Comparison of ENCODE assay signal across 18 cellular contexts in genomic region chr19:55667006-55667381, GRCh38. TPM values are rescaled to one million over a fixed set of nuclear protein-coding genes. Genes with fewer than 3 reads are reported as not detected.
A peak's percentile ranks its signal among the peaks of the same experiment; 100 is the strongest.
DNase-seq lines count a peak whose midpoint lies in the region; ATAC-seq, FAIRE-seq and TF ChIP-seq lines count a peak whose summit lies in the region.
"Had no signal": no experiment of that assay in that cellular context is flagged by ENCODE, and none has a peak within 500 bp of the region (broad histone marks: within the 10 kb centered on the region; RNA-seq: fewer than 3 reads in every experiment).

No MANE protein-coding gene starts in this region.

- H3K27me3 ChIP-seq in K562 (ENCODE audit: control insufficient read depth in 2 of 2, insufficient read depth in 2 of 2, low read length in 2 of 2), result no peaks in the 10 kb centered on the region
- no peaks in the 10 kb centered on the region for H3K27me3 ChIP-seq in mucosa of stomach (ENCODE audit: control insufficient read depth, insufficient read depth, low read length)
- H3K27me3 ChIP-seq in Peyer's patch, result no peaks in the 10 kb centered on the region
- no peaks in the 10 kb centered on the region for H3K27me3 ChIP-seq in right cardiac atrium (ENCODE audit: control insufficient read depth, insufficient read depth)

- CTCF ChIA-PET in K562 (lab: Yijun Ruan, JAX; ENCODE audit: low intra/inter-chr PET ratio), result no interaction called here

- BruUV-seq in K562 (replicated peaks; lab: Mats Ljungman, UMichigan), result no TSS peak

- WGBS in K562 (ENCODE audit: insufficient coverage, low coverage, missing lambda C conversion rate), result 96% methylated on average over 3 of the region's 4 CpGs
- 86% methylated on average over 4 of the region's 4 CpGs for WGBS in right cardiac atrium

- TF ChIP-seq CTCF in K562 (IDR thresholded peaks at IDR 0.05 in 2 of 3, conservative IDR thresholded peaks at IDR 0.05 in 1 of 3; ENCODE audit: insufficient read depth in 2 of 3, low read depth in 1 of 3, low read length in 3 of 3) (no peak), type B pancreatic cell (conservative IDR thresholded peaks at IDR 0.05) (no peak), Peyer's patch (IDR thresholded peaks at IDR 0.05) (no peak)

- peaks cover 38% of the 10 kb centered on the region for H3K4me1 Mint-ChIP-seq in activated naive CD8-positive, alpha-beta T cell treated with anti-CD3 and anti-CD28 coated beads for 36 hours
- H3K4me1 Mint-ChIP-seq in activated naive CD8-positive, alpha-beta T cell treated with anti-CD3 and anti-CD28 coated beads, Interleukin-2, amount 50 U/mL, for 24 hours, result peaks cover 19% of the 10 kb centered on the region
- H3K4me1 Mint-ChIP-seq in type B pancreatic cell (ENCODE audit: unreplicated experiment), result no peaks in the 10 kb centered on the region

- POLR2A ChIA-PET in K562 (lab: Yijun Ruan, JAX), result interaction anchor here (3.1 to 3.3 kb wide), 2 partner anchors 10 to 12 kb away, joined by 11 to 21 read pairs; partner anchors contain the start of gene U2AF2

- peaks cover 84% of the 10 kb centered on the region for H3K79me2 ChIP-seq in K562 (ENCODE audit: control insufficient read depth, insufficient read depth, low read length)

- no peaks in the 10 kb centered on the region for H3K27me3 Mint-ChIP-seq in activated naive CD8-positive, alpha-beta T cell treated with anti-CD3 and anti-CD28 coated beads for 36 hours
- H3K27me3 Mint-ChIP-seq in activated naive CD8-positive, alpha-beta T cell treated with anti-CD3 and anti-CD28 coated beads, Interleukin-2, amount 50 U/mL, for 24 hours, result no peaks in the 10 kb centered on the region
- no peaks in the 10 kb centered on the region for H3K27me3 Mint-ChIP-seq in type B pancreatic cell

- TF ChIP-seq EP300 in K562 (IDR thresholded peaks at IDR 0.05; ENCODE audit: low read length), result no peak

- H3K27ac ChIP-seq in K562 (ENCODE audit: extremely low read depth, low read depth, low read length) (no peak overlapping the region), Peyer's patch (peak overlapping the region in 2 of 4 donors; percentile 60 to 67), right cardiac atrium (ENCODE audit: low read length) (no peak overlapping the region)
- H3K27ac ChIP-seq: C4-2B had no signal

- H3K36me3 ChIP-seq in K562 (ENCODE audit: control insufficient read depth, insufficient read depth, low read length), result peaks cover 96% of the 10 kb centered on the region
- peaks cover 39% of the 10 kb centered on the region for H3K36me3 ChIP-seq in mucosa of stomach (ENCODE audit: control insufficient read depth, insufficient read depth, low read length)
- H3K36me3 ChIP-seq in Peyer's patch, result peaks cover 0 to 97% (median 4%) of the 10 kb centered on the region in 3 donors

- no peak for FAIRE-seq in K562 (lab: Jason Lieb, UNC)
- no peak for FAIRE-seq in RCC 7860 (lab: Jason Lieb, UNC)

- no peak for DNase-seq in activated naive CD8-positive, alpha-beta T cell treated with anti-CD3 and anti-CD28 coated beads for 36 hours
- no peak for DNase-seq in activated naive CD8-positive, alpha-beta T cell treated with anti-CD3 and anti-CD28 coated beads, Interleukin-2, amount 50 U/mL, for 24 hours
- DNase-seq in K562 (ENCODE audit: extremely low read depth in 1 of 4, low spot score in 3 of 4) (no peak), type B pancreatic cell (ENCODE audit: extremely low spot score, unreplicated experiment) (no peak), Peyer's patch (no peak), right cardiac atrium (no peak), RCC 7860 (ENCODE audit: low spot score) (no peak)
- DNase-seq: 8988T; CD8-positive, alpha-beta memory T cell; EL; GF-D8; Kasumi-1; NCI-H1417; NCI-H1694 treated with DMSO at 0.1 percent for 48 hours; NCI-H510A had no signal

- no peak overlapping the region for H3K9ac ChIP-seq in K562 (ENCODE audit: insufficient read depth in 1 of 2, low read depth in 2 of 2, low read length in 2 of 2)
- peak overlapping the region; percentile 28 for H3K9ac ChIP-seq in mucosa of stomach (ENCODE audit: low read length)

- in situ Hi-C loops in K562 (cut with MboI), result no loop called here

- ATAC-seq in activated naive CD8-positive, alpha-beta T cell treated with anti-CD3 and anti-CD28 coated beads, Interleukin-2, amount 50 U/mL, for 24 hours, result no peak
- no peak for ATAC-seq in K562
- ATAC-seq in right cardiac atrium, result no peak
- ATAC-seq: Right ventricle myocardium inferior had no signal

- TF ChIP-seq RAD21 in K562 (CRISPR knock-in tag; conservative IDR thresholded peaks at IDR 0.05 in 1 of 2, IDR thresholded peaks at IDR 0.05 in 1 of 2), result no peak

- TF ChIP-seq POLR2A in K562 (conservative IDR thresholded peaks at IDR 0.05), result no peak
- no peak for TF ChIP-seq POLR2A in Peyer's patch (IDR thresholded peaks at IDR 0.05)

- H3K4me1 ChIP-seq in K562 (replicated peaks in 1 of 2; ENCODE audit: control insufficient read depth in 2 of 2, insufficient read depth in 2 of 2, low read length in 2 of 2) (peaks cover 5 to 28% of the 10 kb centered on the region in 2 experiments; a peak in 4 of 5 replicates), mucosa of stomach (ENCODE audit: control insufficient read depth, insufficient read depth, low read length) (peaks cover 23% of the 10 kb centered on the region), Peyer's patch (peaks cover 0 to 37% (median 0%) of the 10 kb centered on the region in 4 donors), right cardiac atrium (ENCODE audit: control insufficient read depth, insufficient read depth, low read length) (no peaks in the 10 kb centered on the region)

- H3K4me3 Mint-ChIP-seq in activated naive CD8-positive, alpha-beta T cell treated with anti-CD3 and anti-CD28 coated beads for 36 hours, result no peak overlapping the region
- H3K4me3 Mint-ChIP-seq in activated naive CD8-positive, alpha-beta T cell treated with anti-CD3 and anti-CD28 coated beads, Interleukin-2, amount 50 U/mL, for 24 hours, result no peak overlapping the region
- H3K4me3 Mint-ChIP-seq in type B pancreatic cell, result no peak overlapping the region

- peaks cover 62% of the 10 kb centered on the region for H4K20me1 ChIP-seq in K562 (replicated peaks; ENCODE audit: control insufficient read depth, insufficient read depth, low read length)

- H3K9me3 ChIP-seq in K562 (replicated peaks; ENCODE audit: control insufficient read depth, insufficient read depth, low read depth, low read length) (no peaks in the 10 kb centered on the region), mucosa of stomach (ENCODE audit: control insufficient read depth, low read length) (no peaks in the 10 kb centered on the region), Peyer's patch (no peaks in the 10 kb centered on the region), right cardiac atrium (ENCODE audit: control insufficient read depth, low read length) (no peaks in the 10 kb centered on the region)

- no peak overlapping the region for H2AFZ ChIP-seq in K562 (ENCODE audit: low read depth, low read length)

- H3K36me3 Mint-ChIP-seq in activated naive CD8-positive, alpha-beta T cell treated with anti-CD3 and anti-CD28 coated beads for 36 hours, result peaks cover 20% of the 10 kb centered on the region
- peaks cover 50% of the 10 kb centered on the region for H3K36me3 Mint-ChIP-seq in activated naive CD8-positive, alpha-beta T cell treated with anti-CD3 and anti-CD28 coated beads, Interleukin-2, amount 50 U/mL, for 24 hours (ENCODE audit: low read depth)
- H3K36me3 Mint-ChIP-seq in type B pancreatic cell, result peaks cover 5% of the 10 kb centered on the region

- H3K4me3 ChIP-seq in K562, result no peak overlapping the region
- H3K4me3 ChIP-seq in mucosa of stomach (ENCODE audit: low read length), result no peak overlapping the region
- no peak overlapping the region for H3K4me3 ChIP-seq in Peyer's patch
- no peak overlapping the region for H3K4me3 ChIP-seq in right cardiac atrium (ENCODE audit: low read length)

- peaks cover 9% of the 10 kb centered on the region for H3K9me1 ChIP-seq in K562 (ENCODE audit: control insufficient read depth, insufficient read depth, low read length)

- H3K27ac Mint-ChIP-seq in activated naive CD8-positive, alpha-beta T cell treated with anti-CD3 and anti-CD28 coated beads for 36 hours, result peak overlapping the region; percentile 12
- H3K27ac Mint-ChIP-seq in activated naive CD8-positive, alpha-beta T cell treated with anti-CD3 and anti-CD28 coated beads, Interleukin-2, amount 50 U/mL, for 24 hours, result no peak overlapping the region
- H3K27ac Mint-ChIP-seq in type B pancreatic cell, result peak overlapping the region; percentile 41

- H3K4me2 ChIP-seq in K562 (ENCODE audit: insufficient read depth, low read length), result no peak overlapping the region

- no peaks in the 10 kb centered on the region for H3K9me3 Mint-ChIP-seq in activated naive CD8-positive, alpha-beta T cell treated with anti-CD3 and anti-CD28 coated beads for 36 hours
- no peaks in the 10 kb centered on the region for H3K9me3 Mint-ChIP-seq in activated naive CD8-positive, alpha-beta T cell treated with anti-CD3 and anti-CD28 coated beads, Interleukin-2, amount 50 U/mL, for 24 hours
- no peaks in the 10 kb centered on the region for H3K9me3 Mint-ChIP-seq in type B pancreatic cell
- H3K9me3 Mint-ChIP-seq: CD8-positive, alpha-beta memory T cell had no signal

- intact Hi-C loops in K562 (cut with micrococcal nuclease) (no loop called here), right cardiac atrium (cut with DNase I) (no loop called here)

RNA-seq across cellular contexts. Expression of gene EPN1, which starts 8.0 kb away (rescaled TPM):
- 10 to 100 TPM; 37.1 to 39.5 TPM for total RNA-seq in activated naive CD8-positive, alpha-beta T cell treated with anti-CD3 and anti-CD28 coated beads for 36 hours
- total RNA-seq in K562 (2011; cell fraction: chromatin; rRNA removed; ENCODE audit: low replicate concordance), result 32.5 and 96.7 TPM in 2 replicates
- 37.1 and 45.4 TPM in 2 replicates for total RNA-seq in K562 (2011; cell fraction: nucleolus; rRNA removed)
- 46.5 and 48.0 TPM in 2 replicates for total RNA-seq in K562 (2011; cell fraction: nucleoplasm; rRNA removed)
- total RNA-seq in K562 (2014; rRNA removed) (25.4 and 33.8 TPM in 2 replicates), K562 (2014; rRNA removed; fragmentation: Illumina TruSeq; extraction: Trizol) (5.1 and 6.4 TPM in 2 replicates), K562 (2015; rRNA removed; fragmentation: Illumina TruSeq; extraction: Trizol) (12.7 and 14.6 TPM in 2 replicates), K562 (2021) (138 and 142 TPM in 2 replicates), type B pancreatic cell (ENCODE audit: low replicate concordance) (121 and 127 TPM in 2 replicates), Peyer's patch (100 to 1,000 TPM; 120 to 241 (median 163) TPM), right cardiac atrium (100 to 1,000 TPM; 175 to 232 (median 208) TPM)
- polyA plus RNA-seq in K562 (2011; rRNA removed) (11.3 and 22.8 TPM in 2 replicates), K562 (2014; fragmentation: Illumina TruSeq; extraction: Trizol) (14.9 and 33.1 TPM in 2 replicates), K562 (2014; fragmentation: Nextera tagmentation; extraction: Ambion mirVana) (under 1 TPM; 0.08 to 0.15 TPM), K562 (2014; rRNA removed) (44.7 and 47.2 TPM in 2 replicates), right cardiac atrium (187 TPM)
- polyA plus RNA-seq in K562 (2011; cell fraction: cytosol; rRNA removed), result 17.5 and 44.0 TPM in 2 replicates
- 19.3 and 25.8 TPM in 2 replicates for polyA plus RNA-seq in K562 (2011; cell fraction: nucleus; rRNA removed)
- polyA plus RNA-seq in K562 (2012), result 56.6 and 92.1 TPM in 2 replicates
- 17.8 and 24.4 TPM in 2 replicates for polyA minus RNA-seq in K562 (2011; rRNA and poly(A)+ RNA removed)
- polyA minus RNA-seq in K562 (2011; cell fraction: cytosol; rRNA and poly(A)+ RNA removed), result 57.1 and 83.4 TPM in 2 replicates
- 8.9 and 16.7 TPM in 2 replicates for polyA minus RNA-seq in K562 (2011; cell fraction: nucleus; rRNA and poly(A)+ RNA removed)

RNA-seq across cellular contexts. Expression of gene U2AF2, which starts 12.2 kb away (rescaled TPM):
- 100 to 1,000 TPM; 341 to 345 TPM for total RNA-seq in activated naive CD8-positive, alpha-beta T cell treated with anti-CD3 and anti-CD28 coated beads for 36 hours
- 193 and 483 TPM in 2 replicates for total RNA-seq in K562 (2011; cell fraction: chromatin; rRNA removed; ENCODE audit: low replicate concordance)
- 266 and 305 TPM in 2 replicates for total RNA-seq in K562 (2011; cell fraction: nucleolus; rRNA removed)
- 221 and 225 TPM in 2 replicates for total RNA-seq in K562 (2011; cell fraction: nucleoplasm; rRNA removed)
- total RNA-seq in K562 (2014; rRNA removed) (279 and 332 TPM in 2 replicates), K562 (2014; rRNA removed; fragmentation: Illumina TruSeq; extraction: Trizol) (36.8 and 58.9 TPM in 2 replicates), K562 (2015; rRNA removed; fragmentation: Illumina TruSeq; extraction: Trizol) (157 and 162 TPM in 2 replicates), K562 (2021) (304 and 321 TPM in 2 replicates), type B pancreatic cell (ENCODE audit: low replicate concordance) (170 and 232 TPM in 2 replicates), Peyer's patch (100 to 1,000 TPM; 132 to 292 (median 159) TPM), right cardiac atrium (100 to 1,000 TPM in 1 of 4 donors, 10 to 100 TPM in 3; 87.5 to 101 (median 90.4) TPM)
- polyA plus RNA-seq in K562 (2011; rRNA removed) (144 and 156 TPM in 2 replicates), K562 (2014; fragmentation: Illumina TruSeq; extraction: Trizol) (169 and 224 TPM in 2 replicates), K562 (2014; fragmentation: Nextera tagmentation; extraction: Ambion mirVana) (1 to 10 TPM; 3.0 to 4.4 TPM), K562 (2014; rRNA removed) (277 and 331 TPM in 2 replicates), right cardiac atrium (76.0 TPM)
- polyA plus RNA-seq in K562 (2011; cell fraction: cytosol; rRNA removed), result 175 and 315 TPM in 2 replicates
- polyA plus RNA-seq in K562 (2011; cell fraction: nucleus; rRNA removed), result 395 and 527 TPM in 2 replicates
- 223 and 263 TPM in 2 replicates for polyA plus RNA-seq in K562 (2012)
- 42.9 and 75.8 TPM in 2 replicates for polyA minus RNA-seq in K562 (2011; rRNA and poly(A)+ RNA removed)
- 113 and 128 TPM in 2 replicates for polyA minus RNA-seq in K562 (2011; cell fraction: cytosol; rRNA and poly(A)+ RNA removed)
- 91.7 and 99.0 TPM in 2 replicates for polyA minus RNA-seq in K562 (2011; cell fraction: nucleus; rRNA and poly(A)+ RNA removed)

RNA-seq across cellular contexts. Expression of gene CCDC106, which starts 19.0 kb away (rescaled TPM):
- 10 to 100 TPM; 10.9 to 12.0 TPM for total RNA-seq in activated naive CD8-positive, alpha-beta T cell treated with anti-CD3 and anti-CD28 coated beads for 36 hours
- total RNA-seq in K562 (2011; cell fraction: chromatin; rRNA removed; ENCODE audit: low replicate concordance), result 5.5 and 16.0 TPM in 2 replicates
- total RNA-seq in K562 (2011; cell fraction: nucleolus; rRNA removed), result 17.5 and 18.3 TPM in 2 replicates
- 8.7 and 12.1 TPM in 2 replicates for total RNA-seq in K562 (2011; cell fraction: nucleoplasm; rRNA removed)
- 17.8 and 21.9 TPM in 2 replicates for total RNA-seq in K562 (2014; rRNA removed)
- 4.2 and 7.0 TPM in 2 replicates for total RNA-seq in K562 (2014; rRNA removed; fragmentation: Illumina TruSeq; extraction: Trizol)
- total RNA-seq in K562 (2015; rRNA removed; fragmentation: Illumina TruSeq; extraction: Trizol), result 12.2 and 14.3 TPM in 2 replicates
- total RNA-seq in K562 (2021), result 27.5 and 28.2 TPM in 2 replicates
- 7.6 and 11.2 TPM in 2 replicates for polyA plus RNA-seq in K562 (2011; rRNA removed)
- polyA plus RNA-seq in K562 (2011; cell fraction: cytosol; rRNA removed), result 11.0 and 22.8 TPM in 2 replicates
- polyA plus RNA-seq in K562 (2011; cell fraction: nucleus; rRNA removed), result 16.4 and 27.9 TPM in 2 replicates
- 22.8 and 23.5 TPM in 2 replicates for polyA plus RNA-seq in K562 (2012)
- polyA plus RNA-seq in K562 (2014; fragmentation: Illumina TruSeq; extraction: Trizol), result 19.1 and 21.9 TPM in 2 replicates
- polyA plus RNA-seq in K562 (2014; fragmentation: Nextera tagmentation; extraction: Ambion mirVana), result under 1 TPM in 1 of 2 experiments, not detected in 1; 0.10 TPM
- 24.1 and 25.9 TPM in 2 replicates for polyA plus RNA-seq in K562 (2014; rRNA removed)
- polyA minus RNA-seq in K562 (2011; rRNA and poly(A)+ RNA removed), result 1.8 and 1.9 TPM in 2 replicates
- polyA minus RNA-seq in K562 (2011; cell fraction: cytosol; rRNA and poly(A)+ RNA removed), result 7.2 and 12.6 TPM in 2 replicates
- 5.3 and 6.4 TPM in 2 replicates for polyA minus RNA-seq in K562 (2011; cell fraction: nucleus; rRNA and poly(A)+ RNA removed)
- total RNA-seq in type B pancreatic cell (ENCODE audit: low replicate concordance), result 16.1 and 18.1 TPM in 2 replicates
- total RNA-seq in Peyer's patch, result 10 to 100 TPM in 3 of 4 donors, 1 to 10 TPM in 1; 8.1 to 17.4 (median 14.0) TPM
- 10 to 100 TPM; 23.6 to 26.6 (median 24.3) TPM for total RNA-seq in right cardiac atrium
- 30.4 TPM for polyA plus RNA-seq in right cardiac atrium

RNA-seq across cellular contexts. Expression of gene ZNF581, which starts 23.5 kb away (rescaled TPM):
- total RNA-seq in activated naive CD8-positive, alpha-beta T cell treated with anti-CD3 and anti-CD28 coated beads for 36 hours, result 10 to 100 TPM; 39.9 to 42.3 TPM
- total RNA-seq in K562 (2011; cell fraction: chromatin; rRNA removed; ENCODE audit: low replicate concordance), result 8.2 and 21.8 TPM in 2 replicates
- total RNA-seq in K562 (2011; cell fraction: nucleolus; rRNA removed), result 20.3 and 21.3 TPM in 2 replicates
- total RNA-seq in K562 (2011; cell fraction: nucleoplasm; rRNA removed), result 16.7 and 16.8 TPM in 2 replicates
- total RNA-seq in K562 (2014; rRNA removed), result 18.6 and 26.4 TPM in 2 replicates
- 7.3 and 8.5 TPM in 2 replicates for total RNA-seq in K562 (2014; rRNA removed; fragmentation: Illumina TruSeq; extraction: Trizol)
- total RNA-seq in K562 (2015; rRNA removed; fragmentation: Illumina TruSeq; extraction: Trizol), result 8.6 and 11.0 TPM in 2 replicates
- 35.7 and 39.4 TPM in 2 replicates for total RNA-seq in K562 (2021)
- 15.4 and 26.0 TPM in 2 replicates for polyA plus RNA-seq in K562 (2011; rRNA removed)
- polyA plus RNA-seq in K562 (2011; cell fraction: cytosol; rRNA removed), result 30.9 and 47.7 TPM in 2 replicates
- polyA plus RNA-seq in K562 (2011; cell fraction: nucleus; rRNA removed), result 24.0 and 27.6 TPM in 2 replicates
- 19.0 and 47.4 TPM in 2 replicates for polyA plus RNA-seq in K562 (2012)
- polyA plus RNA-seq in K562 (2014; fragmentation: Illumina TruSeq; extraction: Trizol), result 15.7 and 23.2 TPM in 2 replicates
- 1 to 10 TPM; 2.4 to 5.8 TPM for polyA plus RNA-seq in K562 (2014; fragmentation: Nextera tagmentation; extraction: Ambion mirVana)
- polyA plus RNA-seq in K562 (2014; rRNA removed), result 23.2 and 24.0 TPM in 2 replicates
- 11.6 and 13.6 TPM in 2 replicates for polyA minus RNA-seq in K562 (2011; rRNA and poly(A)+ RNA removed)
- polyA minus RNA-seq in K562 (2011; cell fraction: cytosol; rRNA and poly(A)+ RNA removed), result 15.3 and 31.1 TPM in 2 replicates
- 4.4 and 6.6 TPM in 2 replicates for polyA minus RNA-seq in K562 (2011; cell fraction: nucleus; rRNA and poly(A)+ RNA removed)
- 41.3 and 43.1 TPM in 2 replicates for total RNA-seq in type B pancreatic cell (ENCODE audit: low replicate concordance)
- 10 to 100 TPM in 3 of 4 donors, 1 to 10 TPM in 1; 7.7 to 28.9 (median 14.1) TPM for total RNA-seq in Peyer's patch
- total RNA-seq in right cardiac atrium, result 10 to 100 TPM in 1 of 4 donors, 1 to 10 TPM in 3; 7.7 to 12.5 (median 9.3) TPM
- polyA plus RNA-seq in right cardiac atrium, result 6.3 TPM

RNA-seq across cellular contexts. Expression of gene ZNF580, which starts 26.2 kb away (rescaled TPM):
- 10 to 100 TPM; 29.6 to 30.6 TPM for total RNA-seq in activated naive CD8-positive, alpha-beta T cell treated with anti-CD3 and anti-CD28 coated beads for 36 hours
- 26.2 and 41.7 TPM in 2 replicates for total RNA-seq in K562 (2011; cell fraction: chromatin; rRNA removed; ENCODE audit: low replicate concordance)
- total RNA-seq in K562 (2011; cell fraction: nucleolus; rRNA removed), result 16.2 and 20.0 TPM in 2 replicates
- 33.4 and 56.4 TPM in 2 replicates for total RNA-seq in K562 (2011; cell fraction: nucleoplasm; rRNA removed)
- total RNA-seq in K562 (2014; rRNA removed) (13.9 and 24.4 TPM in 2 replicates), K562 (2014; rRNA removed; fragmentation: Illumina TruSeq; extraction: Trizol) (5.2 and 5.7 TPM in 2 replicates), K562 (2015; rRNA removed; fragmentation: Illumina TruSeq; extraction: Trizol) (6.0 and 6.8 TPM in 2 replicates), K562 (2021) (38.0 and 47.4 TPM in 2 replicates), type B pancreatic cell (ENCODE audit: low replicate concordance) (28.5 and 37.4 TPM in 2 replicates), Peyer's patch (10 to 100 TPM; 12.3 to 38.4 (median 25.2) TPM), right cardiac atrium (10 to 100 TPM; 23.7 to 32.0 (median 28.9) TPM)
- polyA plus RNA-seq in K562 (2011; rRNA removed) (5.0 and 7.7 TPM in 2 replicates), K562 (2014; fragmentation: Illumina TruSeq; extraction: Trizol) (12.7 and 15.5 TPM in 2 replicates), K562 (2014; fragmentation: Nextera tagmentation; extraction: Ambion mirVana) (1 to 10 TPM; 2.3 to 3.9 TPM), K562 (2014; rRNA removed) (25.2 and 30.8 TPM in 2 replicates), right cardiac atrium (18.7 TPM)
- 10.9 and 21.1 TPM in 2 replicates for polyA plus RNA-seq in K562 (2011; cell fraction: cytosol; rRNA removed)
- polyA plus RNA-seq in K562 (2011; cell fraction: nucleus; rRNA removed), result 39.9 and 68.6 TPM in 2 replicates
- 41.5 and 62.4 TPM in 2 replicates for polyA plus RNA-seq in K562 (2012)
- polyA minus RNA-seq in K562 (2011; rRNA and poly(A)+ RNA removed), result 4.4 and 4.6 TPM in 2 replicates
- polyA minus RNA-seq in K562 (2011; cell fraction: cytosol; rRNA and poly(A)+ RNA removed), result 12.2 and 16.3 TPM in 2 replicates
- 7.3 and 8.8 TPM in 2 replicates for polyA minus RNA-seq in K562 (2011; cell fraction: nucleus; rRNA and poly(A)+ RNA removed)
